Comparison of ENCODE assay signal across 8 cellular contexts in the genomic region with DNA sequence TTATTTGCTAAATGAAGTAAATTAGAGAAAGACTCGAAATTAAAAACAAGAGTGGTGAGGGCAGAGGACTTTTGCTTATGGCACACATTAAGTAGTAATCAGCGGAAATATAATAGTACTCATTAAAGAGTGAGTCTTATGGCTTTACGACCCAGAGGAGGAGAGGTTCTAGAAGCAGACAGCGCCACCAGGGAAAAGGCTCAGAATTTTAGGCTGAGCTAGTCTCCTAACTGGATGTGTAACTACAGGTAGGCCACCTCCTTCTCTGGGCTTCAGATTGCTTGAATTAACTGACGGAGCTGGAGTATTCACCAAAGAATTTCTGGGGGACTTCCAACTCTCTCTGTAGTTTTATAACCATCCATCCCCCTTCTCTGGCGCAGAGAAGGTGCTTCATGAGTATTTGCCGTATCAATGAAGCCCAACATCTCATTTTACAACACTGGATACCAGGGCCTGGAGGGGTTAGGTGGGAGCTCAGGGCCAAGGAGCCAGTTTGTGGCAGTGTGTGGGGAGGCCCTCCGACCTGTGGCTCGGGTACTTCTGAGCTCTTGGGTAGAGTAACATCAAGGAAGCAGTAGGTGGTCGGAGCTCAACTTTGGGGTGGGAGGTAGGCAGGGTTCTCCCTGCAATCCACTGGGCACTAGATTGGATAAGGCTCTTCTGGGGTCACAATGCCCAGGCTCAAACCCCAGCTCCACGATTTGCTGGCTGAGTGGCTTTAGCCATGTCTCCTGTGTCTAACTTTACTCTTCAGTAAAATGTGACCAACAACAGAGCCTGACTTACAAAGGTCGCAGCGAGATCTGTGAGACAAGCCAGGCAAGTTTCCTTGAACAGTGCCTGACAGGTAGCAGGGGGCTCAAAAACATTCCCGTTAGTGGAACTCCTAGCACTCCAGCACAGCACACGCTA. TPM values are rescaled to one million over a fixed set of nuclear protein-coding genes. Genes with fewer than 3 reads are reported as not detected.
DNase-seq lines count a peak whose midpoint lies in the region; ATAC-seq and TF ChIP-seq lines count a peak whose summit lies in the region.

No MANE protein-coding gene starts in this region.

- H3K9ac ChIP-seq in NT2/D1 (ENCODE audit: insufficient read length, low read depth): peak overlapping the region; percentile 70
- H3K9ac ChIP-seq in endodermal cell (ENCODE audit: extremely low read depth, low read length, poor library complexity, severe bottlenecking): peak overlapping the region; percentile 89

- CTCF ChIA-PET in CD4-positive, alpha-beta memory T cell (lab: Charles Lee; ENCODE audit: partially characterized antibody): interaction anchor here (0.6 to 5.0 kb wide), 8 partner anchors 13 to 1461 kb away, joined by 3 to 41 read pairs (median 4); a partner anchor contains a TSS

- peaks cover 18% of the 10 kb centered on the region for H3K36me3 ChIP-seq in CD4-positive, alpha-beta memory T cell (ENCODE audit: insufficient read depth, low read length)
- peaks cover 63% of the 10 kb centered on the region for H3K36me3 ChIP-seq in NT2/D1 (ENCODE audit: insufficient read depth, insufficient read length, low read length)
- peaks cover 62% of the 10 kb centered on the region for H3K36me3 ChIP-seq in endodermal cell (ENCODE audit: control insufficient read depth, insufficient read depth, low read length)
- H3K36me3 ChIP-seq in neuron (ENCODE audit: insufficient read depth, low read length): peaks cover 12% of the 10 kb centered on the region

- H3K4me3 ChIP-seq in CD4-positive, alpha-beta memory T cell (ENCODE audit: low read length in 2 of 2): peak overlapping the region; percentile 53 to 78
- H3K4me3 ChIP-seq in NT2/D1 (ENCODE audit: insufficient read length, low read depth) (peak overlapping the region; percentile 97), endodermal cell (ENCODE audit: low read length) (peak overlapping the region; percentile 92), neuron (ENCODE audit: low read length) (peak overlapping the region; percentile 86)

- TF ChIP-seq CTCF in endodermal cell (conservative IDR thresholded peaks at IDR 0.05): no peak

- POLR2A ChIA-PET in CD4-positive, alpha-beta memory T cell (lab: Charles Lee; ENCODE audit: partially characterized antibody): interaction anchor here (1.3 to 14.1 kb wide), 12 partner anchors 11 to 1282 kb away, joined by 3 to 342 read pairs (median 10); a partner anchor contains a TSS

- H2AFZ ChIP-seq in neuron (ENCODE audit: low read depth, low read length): peak overlapping the region; percentile 92

- ATAC-seq in GM21528 (IDR thresholded peaks at IDR 0.05; ENCODE audit: low FRiP score, unreplicated experiment): no peak

- peak overlapping the region; percentile 89 for H3K27ac ChIP-seq in CD4-positive, alpha-beta memory T cell (ENCODE audit: low read depth, low read length)
- H3K27ac ChIP-seq in endodermal cell (ENCODE audit: low read depth, low read length): no peak overlapping the region

- H3K4me1 ChIP-seq in CD4-positive, alpha-beta memory T cell (ENCODE audit: insufficient read depth, low read length): peaks cover 38% of the 10 kb centered on the region
- H3K4me1 ChIP-seq in NT2/D1 (ENCODE audit: insufficient read depth, insufficient read length) (peaks cover 5% of the 10 kb centered on the region), endodermal cell (ENCODE audit: control insufficient read depth, insufficient read depth, low read length) (peaks cover 4% of the 10 kb centered on the region), neuron (ENCODE audit: insufficient read depth, low read length) (peaks cover 21% of the 10 kb centered on the region)

- DNase-seq in CD4-positive, alpha-beta memory T cell: peak in 1 of 5 donors; percentile 14
- no peak for DNase-seq in NT2/D1 (ENCODE audit: low read depth, low spot score)
- DNase-seq in endodermal cell: peak; percentile 54
- no peak for DNase-seq in DMS153 treated with DMSO at 0.1 percent for 48 hours (lab: John Stamatoyannopoulos, UW; ENCODE audit: unreplicated experiment)
- DNase-seq in cerebellar cortex (ENCODE audit: low spot score): no peak
- no peak for DNase-seq in SHP77 treated with DMSO at 0.1 percent for 48 hours (lab: John Stamatoyannopoulos, UW)

- peak overlapping the region; percentile 94 to 97 (median 96) for H3K27ac Mint-ChIP-seq in CD4-positive, alpha-beta memory T cell
- peak overlapping the region; percentile 88 for H3K27ac Mint-ChIP-seq in endodermal cell

- peaks cover 38 to 61% (median 51%) of the 10 kb centered on the region in 4 donors for H3K4me1 Mint-ChIP-seq in CD4-positive, alpha-beta memory T cell
- peaks cover 19% of the 10 kb centered on the region for H3K4me1 Mint-ChIP-seq in endodermal cell

- H3K9me3 ChIP-seq in CD4-positive, alpha-beta memory T cell (ENCODE audit: control insufficient read depth in 1 of 2, low read length in 2 of 2): no peaks in the 10 kb centered on the region
- H3K9me3 ChIP-seq in NT2/D1 (ENCODE audit: insufficient read depth, low read length): peaks cover 43% of the 10 kb centered on the region
- peaks cover 36% of the 10 kb centered on the region for H3K9me3 ChIP-seq in endodermal cell (ENCODE audit: control insufficient read depth, low read length)
- peaks cover 1% of the 10 kb centered on the region for H3K9me3 ChIP-seq in neuron (ENCODE audit: low read length)

- H3K27me3 Mint-ChIP-seq in CD4-positive, alpha-beta memory T cell: no peaks in the 10 kb centered on the region
- no peaks in the 10 kb centered on the region for H3K27me3 Mint-ChIP-seq in endodermal cell (ENCODE audit: insufficient read depth)

- no peaks in the 10 kb centered on the region for H3K9me3 Mint-ChIP-seq in CD4-positive, alpha-beta memory T cell
- H3K9me3 Mint-ChIP-seq in endodermal cell: peaks cover 16% of the 10 kb centered on the region

- H3K36me3 Mint-ChIP-seq in CD4-positive, alpha-beta memory T cell: peaks cover 29 to 41% of the 10 kb centered on the region in 2 donors
- H3K36me3 Mint-ChIP-seq in endodermal cell (ENCODE audit: low read depth): peaks cover 50% of the 10 kb centered on the region

- no peaks in the 10 kb centered on the region for H3K27me3 ChIP-seq in CD4-positive, alpha-beta memory T cell (ENCODE audit: insufficient read depth, low read length)
- H3K27me3 ChIP-seq in NT2/D1 (ENCODE audit: insufficient read depth, insufficient read length) (no peaks in the 10 kb centered on the region), endodermal cell (ENCODE audit: control insufficient read depth, insufficient read depth, low read length, poor library complexity, severe bottlenecking) (no peaks in the 10 kb centered on the region), neuron (ENCODE audit: insufficient read depth, low read length) (no peaks in the 10 kb centered on the region)

- peak overlapping the region; percentile 93 to 98 (median 96) for H3K4me3 Mint-ChIP-seq in CD4-positive, alpha-beta memory T cell
- H3K4me3 Mint-ChIP-seq in endodermal cell: peak overlapping the region; percentile 93

- intact Hi-C loops in CD4-positive, alpha-beta memory T cell (cut with micrococcal nuclease): loop anchor here (1.0 to 10.0 kb wide), 7 partner anchors 21 to 825 kb away; a partner anchor contains a TSS

- WGBS in endodermal cell (ENCODE audit: insufficient coverage in 1 of 2, insufficient read length in 1 of 2), 2 experiments: 52 to 67% methylated on average over 8 to 15 of the region's 15 CpGs

RNA-seq across cellular contexts. Expression of a gene that starts 1.1 kb away (rescaled TPM):
- 1 to 10 TPM; 7.5 to 9.3 TPM for total RNA-seq in CD4-positive, alpha-beta memory T cell
- 10 to 100 TPM; 17.4 to 17.5 TPM for polyA plus RNA-seq in CD4-positive, alpha-beta memory T cell
- total RNA-seq in endodermal cell: 10 to 100 TPM; 16.2 to 20.5 TPM
- 16.4 TPM for polyA plus RNA-seq in endodermal cell (2013, experiment 1 of 2)
- 14.7 TPM for polyA plus RNA-seq in endodermal cell (2013, experiment 2 of 2)

RNA-seq across cellular contexts. Expression of a gene that starts 1.3 kb away (rescaled TPM):
- 10 to 100 TPM; 69.3 to 69.7 TPM for total RNA-seq in CD4-positive, alpha-beta memory T cell
- 100 to 1,000 TPM in 1 of 2 donors, 10 to 100 TPM in 1; 83.8 to 143 TPM for polyA plus RNA-seq in CD4-positive, alpha-beta memory T cell
- total RNA-seq in endodermal cell: 10 to 100 TPM; 28.9 to 39.3 TPM
- polyA plus RNA-seq in endodermal cell (2013, experiment 1 of 2): 45.4 TPM
- 44.9 TPM for polyA plus RNA-seq in endodermal cell (2013, experiment 2 of 2)

RNA-seq across cellular contexts. Expression of a gene that starts 54.8 kb away (rescaled TPM):
- 100 to 1,000 TPM; 104 to 108 TPM for total RNA-seq in CD4-positive, alpha-beta memory T cell
- polyA plus RNA-seq in CD4-positive, alpha-beta memory T cell: 10 to 100 TPM; 32.9 to 57.5 TPM
- 10 to 100 TPM; 33.0 to 40.0 TPM for total RNA-seq in endodermal cell
- polyA plus RNA-seq in endodermal cell (2013, experiment 1 of 2): 37.6 TPM
- polyA plus RNA-seq in endodermal cell (2013, experiment 2 of 2): 34.9 TPM

RNA-seq across cellular contexts. Expression of a gene that starts 55.1 kb away (rescaled TPM):
- total RNA-seq in CD4-positive, alpha-beta memory T cell: 1 to 10 TPM; 7.2 to 8.2 TPM
- polyA plus RNA-seq in CD4-positive, alpha-beta memory T cell: 10 to 100 TPM; 22.1 to 30.7 TPM
- 10 to 100 TPM; 18.1 to 19.7 TPM for total RNA-seq in endodermal cell
- polyA plus RNA-seq in endodermal cell (2013, experiment 1 of 2): 21.2 TPM
- 21.9 TPM for polyA plus RNA-seq in endodermal cell (2013, experiment 2 of 2)
